ENCODE assay signal across 1 cellular context in the genomic region with DNA sequence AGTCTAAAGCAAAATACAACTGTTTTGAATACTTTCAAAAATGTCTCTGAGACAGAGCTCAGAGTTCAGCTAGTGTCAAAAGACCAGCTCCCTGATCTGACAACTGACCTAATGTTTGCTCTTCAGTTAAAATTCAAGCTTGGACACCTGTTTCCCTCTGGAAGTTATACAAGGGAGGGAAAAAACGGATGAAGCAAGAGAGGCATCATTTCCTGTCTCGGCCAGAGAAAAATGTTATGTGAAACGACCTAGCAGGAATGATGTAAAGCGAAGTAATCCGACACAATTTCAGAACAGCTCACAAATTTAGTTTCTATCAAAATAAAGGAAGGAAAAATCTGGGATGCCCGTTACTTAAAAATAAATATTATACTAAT.
TF ChIP-seq lines count a peak whose summit lies in the region.

No MANE protein-coding gene starts in this region.

TF ChIP-seq in HepG2, 621 proteins besides CTCF, POLR2A, EP300 and RAD21 (continued from another document and continues in another):
- TF ChIP-seq, protein P1, sequence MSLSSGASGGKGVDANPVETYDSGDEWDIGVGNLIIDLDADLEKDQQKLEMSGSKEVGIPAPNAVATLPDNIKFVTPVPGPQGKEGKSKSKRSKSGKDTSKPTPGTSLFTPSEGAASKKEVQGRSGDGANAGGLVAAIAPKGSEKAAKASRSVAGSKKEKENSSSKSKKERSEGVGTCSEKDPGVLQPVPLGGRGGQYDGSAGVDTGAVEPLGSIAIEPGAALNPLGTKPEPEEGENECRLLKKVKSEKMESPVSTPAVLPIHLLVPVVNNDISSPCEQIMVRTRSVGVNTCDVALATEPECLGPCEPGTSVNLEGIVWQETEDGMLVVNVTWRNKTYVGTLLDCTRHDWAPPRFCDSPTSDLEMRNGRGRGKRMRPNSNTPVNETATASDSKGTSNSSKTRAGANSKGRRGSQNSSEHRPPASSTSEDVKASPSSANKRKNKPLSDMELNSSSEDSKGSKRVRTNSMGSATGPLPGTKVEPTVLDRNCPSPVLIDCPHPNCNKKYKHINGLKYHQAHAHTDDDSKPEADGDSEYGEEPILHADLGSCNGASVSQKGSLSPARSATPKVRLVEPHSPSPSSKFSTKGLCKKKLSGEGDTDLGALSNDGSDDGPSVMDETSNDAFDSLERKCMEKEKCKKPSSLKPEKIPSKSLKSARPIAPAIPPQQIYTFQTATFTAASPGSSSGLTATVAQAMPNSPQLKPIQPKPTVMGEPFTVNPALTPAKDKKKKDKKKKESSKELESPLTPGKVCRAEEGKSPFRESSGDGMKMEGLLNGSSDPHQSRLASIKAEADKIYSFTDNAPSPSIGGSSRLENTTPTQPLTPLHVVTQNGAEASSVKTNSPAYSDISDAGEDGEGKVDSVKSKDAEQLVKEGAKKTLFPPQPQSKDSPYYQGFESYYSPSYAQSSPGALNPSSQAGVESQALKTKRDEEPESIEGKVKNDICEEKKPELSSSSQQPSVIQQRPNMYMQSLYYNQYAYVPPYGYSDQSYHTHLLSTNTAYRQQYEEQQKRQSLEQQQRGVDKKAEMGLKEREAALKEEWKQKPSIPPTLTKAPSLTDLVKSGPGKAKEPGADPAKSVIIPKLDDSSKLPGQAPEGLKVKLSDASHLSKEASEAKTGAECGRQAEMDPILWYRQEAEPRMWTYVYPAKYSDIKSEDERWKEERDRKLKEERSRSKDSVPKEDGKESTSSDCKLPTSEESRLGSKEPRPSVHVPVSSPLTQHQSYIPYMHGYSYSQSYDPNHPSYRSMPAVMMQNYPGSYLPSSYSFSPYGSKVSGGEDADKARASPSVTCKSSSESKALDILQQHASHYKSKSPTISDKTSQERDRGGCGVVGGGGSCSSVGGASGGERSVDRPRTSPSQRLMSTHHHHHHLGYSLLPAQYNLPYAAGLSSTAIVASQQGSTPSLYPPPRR (CRISPR knock-in tag; IDR thresholded peaks at IDR 0.05; ENCODE audit: borderline replicate concordance): peak; percentile 61; the same call in 1 of the 2 replicates
- TF ChIP-seq ZBTB8A (CRISPR knock-in tag; IDR thresholded peaks at IDR 0.05; ENCODE audit: borderline replicate concordance, low read depth) (no peak), BORCS8-MEF2B (CRISPR knock-in tag; IDR thresholded peaks at IDR 0.05) (no peak), HDAC1 (CRISPR knock-in tag; IDR thresholded peaks at IDR 0.05) (peak; percentile 61; the same call in 1 of the 2 replicates), ZFP41 (CRISPR knock-in tag; IDR thresholded peaks at IDR 0.05; ENCODE audit: borderline replicate concordance) (no peak), SKI (IDR thresholded peaks at IDR 0.05; ENCODE audit: partially characterized antibody) (peak; percentile 58), MBNL3 (CRISPR knock-in tag; conservative IDR thresholded peaks at IDR 0.05) (no peak), SMYD3 (CRISPR knock-in tag; IDR thresholded peaks at IDR 0.05) (no peak), TBX3 (IDR thresholded peaks at IDR 0.05; ENCODE audit: borderline replicate concordance) (no peak), ZNF556 (CRISPR knock-in tag; IDR thresholded peaks at IDR 0.05; ENCODE audit: borderline replicate concordance) (no peak; the same call in 1 of the 2 replicates), HOXA7 (CRISPR knock-in tag; IDR thresholded peaks at IDR 0.05) (no peak), ZNF24 (IDR thresholded peaks at IDR 0.05) (no peak), SRSF4 (IDR thresholded peaks at IDR 0.05; ENCODE audit: low read depth, low read length, poor library complexity, severe bottlenecking) (no peak), JDP2 (CRISPR knock-in tag; IDR thresholded peaks at IDR 0.05; ENCODE audit: borderline replicate concordance) (no peak; the same call in 1 of the 2 replicates), KLF6 (CRISPR knock-in tag; IDR thresholded peaks at IDR 0.05) (0 out of 2 replicates have a peak, but pooled peaks have one; percentile 47), ZNF354B (CRISPR knock-in tag; IDR thresholded peaks at IDR 0.05) (no peak), ZNF224 (CRISPR knock-in tag; IDR thresholded peaks at IDR 0.05) (no peak), U2AF2 (IDR thresholded peaks at IDR 0.05; ENCODE audit: low read depth, low read length) (no peak), ZNF234 (CRISPR knock-in tag; conservative IDR thresholded peaks at IDR 0.05) (no peak; the same call in 1 of the 2 replicates), EED (CRISPR knock-in tag; IDR thresholded peaks at IDR 0.05) (no peak), GZF1 (CRISPR knock-in tag; IDR thresholded peaks at IDR 0.05) (no peak), SIN3B (IDR thresholded peaks at IDR 0.05; ENCODE audit: low read length) (no peak), MLLT10 (CRISPR knock-in tag; IDR thresholded peaks at IDR 0.05) (no peak), ELF4 (CRISPR knock-in tag; IDR thresholded peaks at IDR 0.05; ENCODE audit: borderline replicate concordance) (peak; percentile 56; the same call in 1 of the 2 replicates), ZNF350 (CRISPR knock-in tag; IDR thresholded peaks at IDR 0.05; ENCODE audit: borderline replicate concordance, low read depth) (no peak), CC2D1A (CRISPR knock-in tag; IDR thresholded peaks at IDR 0.05) (no peak), MED13 (CRISPR knock-in tag; IDR thresholded peaks at IDR 0.05) (peak; percentile 57; the same call in 1 of the 2 replicates), ZNF567 (CRISPR knock-in tag; IDR thresholded peaks at IDR 0.05; ENCODE audit: borderline replicate concordance) (no peak), SMAD1 (CRISPR knock-in tag; IDR thresholded peaks at IDR 0.05; ENCODE audit: borderline replicate concordance, low read depth) (no peak), NPAS2 (CRISPR knock-in tag; IDR thresholded peaks at IDR 0.05; ENCODE audit: borderline replicate concordance) (no peak)
- TF ChIP-seq, protein P2, sequence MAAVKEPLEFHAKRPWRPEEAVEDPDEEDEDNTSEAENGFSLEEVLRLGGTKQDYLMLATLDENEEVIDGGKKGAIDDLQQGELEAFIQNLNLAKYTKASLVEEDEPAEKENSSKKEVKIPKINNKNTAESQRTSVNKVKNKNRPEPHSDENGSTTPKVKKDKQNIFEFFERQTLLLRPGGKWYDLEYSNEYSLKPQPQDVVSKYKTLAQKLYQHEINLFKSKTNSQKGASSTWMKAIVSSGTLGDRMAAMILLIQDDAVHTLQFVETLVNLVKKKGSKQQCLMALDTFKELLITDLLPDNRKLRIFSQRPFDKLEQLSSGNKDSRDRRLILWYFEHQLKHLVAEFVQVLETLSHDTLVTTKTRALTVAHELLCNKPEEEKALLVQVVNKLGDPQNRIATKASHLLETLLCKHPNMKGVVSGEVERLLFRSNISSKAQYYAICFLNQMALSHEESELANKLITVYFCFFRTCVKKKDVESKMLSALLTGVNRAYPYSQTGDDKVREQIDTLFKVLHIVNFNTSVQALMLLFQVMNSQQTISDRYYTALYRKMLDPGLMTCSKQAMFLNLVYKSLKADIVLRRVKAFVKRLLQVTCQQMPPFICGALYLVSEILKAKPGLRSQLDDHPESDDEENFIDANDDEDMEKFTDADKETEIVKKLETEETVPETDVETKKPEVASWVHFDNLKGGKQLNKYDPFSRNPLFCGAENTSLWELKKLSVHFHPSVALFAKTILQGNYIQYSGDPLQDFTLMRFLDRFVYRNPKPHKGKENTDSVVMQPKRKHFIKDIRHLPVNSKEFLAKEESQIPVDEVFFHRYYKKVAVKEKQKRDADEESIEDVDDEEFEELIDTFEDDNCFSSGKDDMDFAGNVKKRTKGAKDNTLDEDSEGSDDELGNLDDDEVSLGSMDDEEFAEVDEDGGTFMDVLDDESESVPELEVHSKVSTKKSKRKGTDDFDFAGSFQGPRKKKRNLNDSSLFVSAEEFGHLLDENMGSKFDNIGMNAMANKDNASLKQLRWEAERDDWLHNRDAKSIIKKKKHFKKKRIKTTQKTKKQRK (IDR thresholded peaks at IDR 0.05; ENCODE audit: low read length): no peak
- TF ChIP-seq, protein P3, sequence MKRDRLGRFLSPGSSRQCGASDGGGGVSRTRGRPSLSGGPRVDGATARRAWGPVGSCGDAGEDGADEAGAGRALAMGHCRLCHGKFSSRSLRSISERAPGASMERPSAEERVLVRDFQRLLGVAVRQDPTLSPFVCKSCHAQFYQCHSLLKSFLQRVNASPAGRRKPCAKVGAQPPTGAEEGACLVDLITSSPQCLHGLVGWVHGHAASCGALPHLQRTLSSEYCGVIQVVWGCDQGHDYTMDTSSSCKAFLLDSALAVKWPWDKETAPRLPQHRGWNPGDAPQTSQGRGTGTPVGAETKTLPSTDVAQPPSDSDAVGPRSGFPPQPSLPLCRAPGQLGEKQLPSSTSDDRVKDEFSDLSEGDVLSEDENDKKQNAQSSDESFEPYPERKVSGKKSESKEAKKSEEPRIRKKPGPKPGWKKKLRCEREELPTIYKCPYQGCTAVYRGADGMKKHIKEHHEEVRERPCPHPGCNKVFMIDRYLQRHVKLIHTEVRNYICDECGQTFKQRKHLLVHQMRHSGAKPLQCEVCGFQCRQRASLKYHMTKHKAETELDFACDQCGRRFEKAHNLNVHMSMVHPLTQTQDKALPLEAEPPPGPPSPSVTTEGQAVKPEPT (CRISPR knock-in tag; IDR thresholded peaks at IDR 0.05; ENCODE audit: low read depth): no peak
- TF ChIP-seq, protein P4, sequence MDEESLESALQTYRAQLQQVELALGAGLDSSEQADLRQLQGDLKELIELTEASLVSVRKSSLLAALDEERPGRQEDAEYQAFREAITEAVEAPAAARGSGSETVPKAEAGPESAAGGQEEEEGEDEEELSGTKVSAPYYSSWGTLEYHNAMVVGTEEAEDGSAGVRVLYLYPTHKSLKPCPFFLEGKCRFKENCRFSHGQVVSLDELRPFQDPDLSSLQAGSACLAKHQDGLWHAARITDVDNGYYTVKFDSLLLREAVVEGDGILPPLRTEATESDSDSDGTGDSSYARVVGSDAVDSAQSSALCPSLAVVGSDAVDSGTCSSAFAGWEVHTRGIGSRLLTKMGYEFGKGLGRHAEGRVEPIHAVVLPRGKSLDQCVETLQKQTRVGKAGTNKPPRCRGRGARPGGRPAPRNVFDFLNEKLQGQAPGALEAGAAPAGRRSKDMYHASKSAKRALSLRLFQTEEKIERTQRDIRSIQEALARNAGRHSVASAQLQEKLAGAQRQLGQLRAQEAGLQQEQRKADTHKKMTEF (CRISPR knock-in tag; IDR thresholded peaks at IDR 0.05): peak; percentile 74
- TF ChIP-seq, protein P5, sequence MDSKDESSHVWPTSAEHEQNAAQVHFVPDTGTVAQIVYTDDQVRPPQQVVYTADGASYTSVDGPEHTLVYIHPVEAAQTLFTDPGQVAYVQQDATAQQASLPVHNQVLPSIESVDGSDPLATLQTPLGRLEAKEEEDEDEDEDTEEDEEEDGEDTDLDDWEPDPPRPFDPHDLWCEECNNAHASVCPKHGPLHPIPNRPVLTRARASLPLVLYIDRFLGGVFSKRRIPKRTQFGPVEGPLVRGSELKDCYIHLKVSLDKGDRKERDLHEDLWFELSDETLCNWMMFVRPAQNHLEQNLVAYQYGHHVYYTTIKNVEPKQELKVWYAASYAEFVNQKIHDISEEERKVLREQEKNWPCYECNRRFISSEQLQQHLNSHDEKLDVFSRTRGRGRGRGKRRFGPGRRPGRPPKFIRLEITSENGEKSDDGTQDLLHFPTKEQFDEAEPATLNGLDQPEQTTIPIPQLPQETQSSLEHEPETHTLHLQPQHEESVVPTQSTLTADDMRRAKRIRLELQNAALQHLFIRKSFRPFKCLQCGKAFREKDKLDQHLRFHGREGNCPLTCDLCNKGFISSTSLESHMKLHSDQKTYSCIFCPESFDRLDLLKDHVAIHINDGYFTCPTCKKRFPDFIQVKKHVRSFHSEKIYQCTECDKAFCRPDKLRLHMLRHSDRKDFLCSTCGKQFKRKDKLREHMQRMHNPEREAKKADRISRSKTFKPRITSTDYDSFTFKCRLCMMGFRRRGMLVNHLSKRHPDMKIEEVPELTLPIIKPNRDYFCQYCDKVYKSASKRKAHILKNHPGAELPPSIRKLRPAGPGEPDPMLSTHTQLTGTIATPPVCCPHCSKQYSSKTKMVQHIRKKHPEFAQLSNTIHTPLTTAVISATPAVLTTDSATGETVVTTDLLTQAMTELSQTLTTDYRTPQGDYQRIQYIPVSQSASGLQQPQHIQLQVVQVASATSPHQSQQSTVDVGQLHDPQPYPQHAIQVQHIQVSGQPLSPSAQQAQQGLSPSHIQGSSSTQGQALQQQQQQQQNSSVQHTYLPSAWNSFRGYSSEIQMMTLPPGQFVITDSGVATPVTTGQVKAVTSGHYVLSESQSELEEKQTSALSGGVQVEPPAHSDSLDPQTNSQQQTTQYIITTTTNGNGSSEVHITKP (CRISPR knock-in tag; IDR thresholded peaks at IDR 0.05; ENCODE audit: low read depth): no peak
- TF ChIP-seq, protein P6, sequence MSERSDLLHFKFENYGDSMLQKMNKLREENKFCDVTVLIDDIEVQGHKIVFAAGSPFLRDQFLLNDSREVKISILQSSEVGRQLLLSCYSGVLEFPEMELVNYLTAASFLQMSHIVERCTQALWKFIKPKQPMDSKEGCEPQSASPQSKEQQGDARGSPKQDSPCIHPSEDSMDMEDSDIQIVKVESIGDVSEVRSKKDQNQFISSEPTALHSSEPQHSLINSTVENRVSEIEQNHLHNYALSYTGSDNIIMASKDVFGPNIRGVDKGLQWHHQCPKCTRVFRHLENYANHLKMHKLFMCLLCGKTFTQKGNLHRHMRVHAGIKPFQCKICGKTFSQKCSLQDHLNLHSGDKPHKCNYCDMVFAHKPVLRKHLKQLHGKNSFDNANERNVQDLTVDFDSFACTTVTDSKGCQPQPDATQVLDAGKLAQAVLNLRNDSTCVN (CRISPR knock-in tag; IDR thresholded peaks at IDR 0.05; ENCODE audit: borderline replicate concordance): no peak
- TF ChIP-seq, protein P7, sequence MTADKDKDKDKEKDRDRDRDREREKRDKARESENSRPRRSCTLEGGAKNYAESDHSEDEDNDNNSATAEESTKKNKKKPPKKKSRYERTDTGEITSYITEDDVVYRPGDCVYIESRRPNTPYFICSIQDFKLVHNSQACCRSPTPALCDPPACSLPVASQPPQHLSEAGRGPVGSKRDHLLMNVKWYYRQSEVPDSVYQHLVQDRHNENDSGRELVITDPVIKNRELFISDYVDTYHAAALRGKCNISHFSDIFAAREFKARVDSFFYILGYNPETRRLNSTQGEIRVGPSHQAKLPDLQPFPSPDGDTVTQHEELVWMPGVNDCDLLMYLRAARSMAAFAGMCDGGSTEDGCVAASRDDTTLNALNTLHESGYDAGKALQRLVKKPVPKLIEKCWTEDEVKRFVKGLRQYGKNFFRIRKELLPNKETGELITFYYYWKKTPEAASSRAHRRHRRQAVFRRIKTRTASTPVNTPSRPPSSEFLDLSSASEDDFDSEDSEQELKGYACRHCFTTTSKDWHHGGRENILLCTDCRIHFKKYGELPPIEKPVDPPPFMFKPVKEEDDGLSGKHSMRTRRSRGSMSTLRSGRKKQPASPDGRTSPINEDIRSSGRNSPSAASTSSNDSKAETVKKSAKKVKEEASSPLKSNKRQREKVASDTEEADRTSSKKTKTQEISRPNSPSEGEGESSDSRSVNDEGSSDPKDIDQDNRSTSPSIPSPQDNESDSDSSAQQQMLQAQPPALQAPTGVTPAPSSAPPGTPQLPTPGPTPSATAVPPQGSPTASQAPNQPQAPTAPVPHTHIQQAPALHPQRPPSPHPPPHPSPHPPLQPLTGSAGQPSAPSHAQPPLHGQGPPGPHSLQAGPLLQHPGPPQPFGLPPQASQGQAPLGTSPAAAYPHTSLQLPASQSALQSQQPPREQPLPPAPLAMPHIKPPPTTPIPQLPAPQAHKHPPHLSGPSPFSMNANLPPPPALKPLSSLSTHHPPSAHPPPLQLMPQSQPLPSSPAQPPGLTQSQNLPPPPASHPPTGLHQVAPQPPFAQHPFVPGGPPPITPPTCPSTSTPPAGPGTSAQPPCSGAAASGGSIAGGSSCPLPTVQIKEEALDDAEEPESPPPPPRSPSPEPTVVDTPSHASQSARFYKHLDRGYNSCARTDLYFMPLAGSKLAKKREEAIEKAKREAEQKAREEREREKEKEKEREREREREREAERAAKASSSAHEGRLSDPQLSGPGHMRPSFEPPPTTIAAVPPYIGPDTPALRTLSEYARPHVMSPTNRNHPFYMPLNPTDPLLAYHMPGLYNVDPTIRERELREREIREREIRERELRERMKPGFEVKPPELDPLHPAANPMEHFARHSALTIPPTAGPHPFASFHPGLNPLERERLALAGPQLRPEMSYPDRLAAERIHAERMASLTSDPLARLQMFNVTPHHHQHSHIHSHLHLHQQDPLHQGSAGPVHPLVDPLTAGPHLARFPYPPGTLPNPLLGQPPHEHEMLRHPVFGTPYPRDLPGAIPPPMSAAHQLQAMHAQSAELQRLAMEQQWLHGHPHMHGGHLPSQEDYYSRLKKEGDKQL (CRISPR knock-in tag; IDR thresholded peaks at IDR 0.05; ENCODE audit: low read depth): peak; percentile 58; the same call in 1 of the 2 replicates
